8 cellular contexts compared by ENCODE assay signal in the genomic region with DNA sequence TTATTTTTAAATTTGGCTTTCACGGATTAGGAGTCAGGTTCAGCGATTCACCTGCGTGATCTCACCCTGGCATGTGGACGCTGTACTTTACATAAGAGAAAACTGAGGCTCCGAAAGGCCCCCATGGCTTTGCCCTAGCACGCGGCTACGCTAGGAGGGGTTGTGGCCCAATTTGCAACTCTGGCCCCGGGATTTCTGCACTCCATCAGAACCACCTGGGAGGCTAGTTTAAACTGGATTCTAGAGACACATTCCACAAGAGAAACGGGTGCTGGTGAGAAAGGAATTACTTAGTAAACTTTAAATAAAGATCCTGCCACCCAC. TPM values are rescaled to one million over a fixed set of nuclear protein-coding genes. Genes with fewer than 3 reads are reported as not detected.
A peak's percentile ranks its signal among the peaks of the same experiment; 100 is the strongest.
DNase-seq lines count a peak whose midpoint lies in the region; ATAC-seq, FAIRE-seq and TF ChIP-seq lines count a peak whose summit lies in the region.

No MANE protein-coding gene starts in this region.

- no peaks in the 10 kb centered on the region for H3K79me1 ChIP-seq in H1 (ENCODE audit: low read depth, low read length)

- no peaks in the 10 kb centered on the region for H3K9me3 ChIP-seq in CD4-positive, alpha-beta T cell (ENCODE audit: control insufficient read depth, low read length)
- no peaks in the 10 kb centered on the region for H3K9me3 ChIP-seq in NT2/D1 (ENCODE audit: insufficient read depth, low read length)
- no peaks in the 10 kb centered on the region for H3K9me3 ChIP-seq in H1 (ENCODE audit: insufficient read depth in 2 of 2, low read depth in 1 of 2, low read length in 1 of 2)

- no peak overlapping the region for H3K23ac ChIP-seq in H1 (ENCODE audit: insufficient read length)

- peaks cover 29% of the 10 kb centered on the region for H3K23me2 ChIP-seq in H1 (ENCODE audit: low read depth, low read length)

- no peak for DNase-seq in CD4-positive, alpha-beta T cell
- DNase-seq in NT2/D1 (ENCODE audit: low read depth, low spot score) = no peak
- no peak for DNase-seq in H1 (ENCODE audit: low read depth in 1 of 2, low spot score in 2 of 2)
- no peak for DNase-seq in osteocyte (ENCODE audit: extremely low spot score, unreplicated experiment)
- no peak for DNase-seq in dedifferentiated amniotic fluid mesenchymal stem cell (ENCODE audit: extremely low spot score)
- no peak for DNase-seq in omental fat pad (ENCODE audit: low spot score)
- no peak for DNase-seq in NCI-H345 (lab: John Stamatoyannopoulos, UW)
- no peak for DNase-seq in D721Med (ENCODE audit: insufficient read length, low spot score)

- FAIRE-seq in H1 (lab: Jason Lieb, UNC) = no peak
- FAIRE-seq in D721Med (lab: Jason Lieb, UNC) = no peak

- peak overlapping the region; percentile 47 for H2BK120ac ChIP-seq in H1 (replicated peaks; ENCODE audit: low read depth, low read length)

- no peak for ATAC-seq in CD4-positive, alpha-beta T cell (ENCODE audit: poor library complexity)
- ATAC-seq in omental fat pad (ENCODE audit: low FRiP score) = no peak

- peak overlapping the region; percentile 99 for H3K27ac Mint-ChIP-seq in CD4-positive, alpha-beta T cell
- H3K27ac Mint-ChIP-seq in osteocyte (ENCODE audit: unreplicated experiment) = peak overlapping the region; percentile 84

- peaks cover 60% of the 10 kb centered on the region for H3K36me3 Mint-ChIP-seq in CD4-positive, alpha-beta T cell (ENCODE audit: low read depth)
- peaks cover 6% of the 10 kb centered on the region for H3K36me3 Mint-ChIP-seq in osteocyte (ENCODE audit: unreplicated experiment)

- H3K4me1 ChIP-seq in NT2/D1 (ENCODE audit: insufficient read depth, insufficient read length) (peaks cover 20% of the 10 kb centered on the region), H1 (replicated peaks in 1 of 4; ENCODE audit: control insufficient read depth in 3 of 4, insufficient read depth in 4 of 4, low read length in 3 of 4) (peaks cover 16 to 42% (median 17%) of the 10 kb centered on the region in 4 experiments)

- H3K14ac ChIP-seq in H1 (ENCODE audit: insufficient read length) = no peak overlapping the region

- peaks cover 0 to 6% of the 10 kb centered on the region in 2 experiments for H4K20me1 ChIP-seq in H1 (replicated peaks in 1 of 2; ENCODE audit: control insufficient read depth in 1 of 2, insufficient read depth in 2 of 2, low read length in 2 of 2)

- H3K27me3 Mint-ChIP-seq in CD4-positive, alpha-beta T cell = no peaks in the 10 kb centered on the region
- H3K27me3 Mint-ChIP-seq in osteocyte (ENCODE audit: unreplicated experiment) = no peaks in the 10 kb centered on the region

- H3K27ac ChIP-seq in CD4-positive, alpha-beta T cell (ENCODE audit: low read depth, low read length) = peak overlapping the region; percentile 87
- H3K27ac ChIP-seq in H1 (ENCODE audit: low read depth, low read length) = no peak overlapping the region

- H3K79me2 ChIP-seq in H1 (ENCODE audit: control insufficient read depth in 1 of 2, insufficient read depth in 2 of 2, low read length in 2 of 2) = no peaks in the 10 kb centered on the region

- CTCF ChIA-PET in CD4-positive, alpha-beta T cell (lab: Charles Lee) = interaction anchor here (1.3 to 2.7 kb wide), 3 partner anchors 16 to 31 kb away, joined by 6 to 31 read pairs (median 28); no protein-coding TSS in a partner anchor
- CTCF ChIA-PET in H1 (lab: Charles Lee; ENCODE audit: partially characterized antibody) = interaction anchor here (1.6 to 4.0 kb wide), 5 partner anchors 9 to 31 kb away, joined by 5 to 32 read pairs (median 8); no protein-coding TSS in a partner anchor

- no peak for TF ChIP-seq POLR2A in H1 (IDR thresholded peaks at IDR 0.05; ENCODE audit: control extremely low read depth in 1 of 2, low read depth in 2 of 2, low read length in 2 of 2)

- no peaks in the 10 kb centered on the region for H3K9me3 Mint-ChIP-seq in CD4-positive, alpha-beta T cell
- H3K9me3 Mint-ChIP-seq in osteocyte (ENCODE audit: unreplicated experiment) = no peaks in the 10 kb centered on the region

- peak overlapping the region; percentile 60 for H3K18ac ChIP-seq in H1 (ENCODE audit: extremely low read depth, low read length)

- peak overlapping the region; percentile 73 to 96 for H3K4me2 ChIP-seq in H1 (ENCODE audit: insufficient read depth in 1 of 2, low read depth in 2 of 2, low read length in 2 of 2)

- H3K4me3 Mint-ChIP-seq in CD4-positive, alpha-beta T cell = peak overlapping the region; percentile 98
- peak overlapping the region; percentile 67 for H3K4me3 Mint-ChIP-seq in osteocyte (ENCODE audit: unreplicated experiment)

- no peak overlapping the region for H3K56ac ChIP-seq in H1 (replicated peaks; ENCODE audit: insufficient read length, low read depth, low read length)

- H3K27me3 ChIP-seq in CD4-positive, alpha-beta T cell (ENCODE audit: control insufficient read depth, insufficient read depth, low read length) = no peaks in the 10 kb centered on the region
- H3K27me3 ChIP-seq in NT2/D1 (ENCODE audit: insufficient read depth, insufficient read length) (peaks cover 39% of the 10 kb centered on the region), H1 (replicated peaks in 1 of 4; ENCODE audit: control insufficient read depth in 3 of 4, extremely low read depth in 1 of 4, insufficient read depth in 3 of 4, low read length in 3 of 4) (peaks cover 30 to 72% (median 62%) of the 10 kb centered on the region in 4 experiments)

- H3K4me1 Mint-ChIP-seq in CD4-positive, alpha-beta T cell (ENCODE audit: low read depth) = peaks cover 70% of the 10 kb centered on the region
- peaks cover 71% of the 10 kb centered on the region for H3K4me1 Mint-ChIP-seq in osteocyte (ENCODE audit: unreplicated experiment)

- H4K8ac ChIP-seq in H1 (ENCODE audit: extremely low read depth, insufficient read depth, low read length) = peak overlapping the region; percentile 83; the same call in 1 of the 2 replicates

- H4K91ac ChIP-seq in H1 (replicated peaks; ENCODE audit: insufficient read length, low read length) = peak overlapping the region; percentile 70

- no peak for TF ChIP-seq EP300 in H1 (IDR thresholded peaks at IDR 0.05; ENCODE audit: borderline replicate concordance in 1 of 2, low read depth in 2 of 2, low read length in 2 of 2)

- H2BK15ac ChIP-seq in H1 (ENCODE audit: low read length) = peak overlapping the region; percentile 99; the same call in 1 of the 2 replicates

- H2BK5ac ChIP-seq in H1 (ENCODE audit: low read depth, low read length) = no peak overlapping the region

- no peak overlapping the region for H4K5ac ChIP-seq in H1 (ENCODE audit: insufficient read length, low read depth, low read length)

- peak overlapping the region; percentile 89; the same call in 1 of the 2 replicates for H2AK5ac ChIP-seq in H1 (ENCODE audit: low read depth, low read length)

- peak overlapping the region; percentile 87; the same call in 1 of the 2 replicates for H2BK12ac ChIP-seq in H1 (ENCODE audit: low read depth, low read length)

- no peak for TF ChIP-seq CTCF in CD4-positive, alpha-beta T cell (IDR thresholded peaks at IDR 0.05)
- TF ChIP-seq CTCF in H1 (IDR thresholded peaks at IDR 0.05; ENCODE audit: control extremely low read depth in 1 of 3, insufficient read depth in 1 of 3, low read depth in 1 of 3, low read length in 3 of 3) (no peak), osteocyte (IDR thresholded peaks at IDR 0.05) (no peak), omental fat pad (IDR thresholded peaks at IDR 0.05) (no peak), D721Med (IDR thresholded peaks at IDR 0.05; ENCODE audit: insufficient read depth, missing control alignments) (no peak)

- H3K4ac ChIP-seq in H1 (replicated peaks; ENCODE audit: insufficient read length, low read depth, low read length) = no peak overlapping the region

- POLR2A ChIA-PET in CD4-positive, alpha-beta T cell (lab: Charles Lee) = interaction anchor here (0.8 kb wide), 1 partner anchor 16 kb away, joined by 4 read pairs; no protein-coding TSS in a partner anchor
- POLR2A ChIA-PET in H1 (lab: Charles Lee; ENCODE audit: partially characterized antibody) = interaction anchor here (0.6 to 1.0 kb wide), 2 partner anchors 10 to 18 kb away, joined by 3 to 4 read pairs; no protein-coding TSS in a partner anchor

- TF ChIP-seq RAD21 in H1 (IDR thresholded peaks at IDR 0.05 in 1 of 2, conservative IDR thresholded peaks at IDR 0.05 in 1 of 2; ENCODE audit: low read depth in 2 of 2, low read length in 2 of 2) = no peak

- intact Hi-C loops in CD4-positive, alpha-beta T cell (cut with DNase I, micrococcal nuclease) = loop anchor here in 1 of 2 experiments (2.0 kb wide), 1 partner anchor 14 kb away; no protein-coding TSS in a partner anchor

- no peak overlapping the region; the same call in 1 of the 2 replicates for H2AFZ ChIP-seq in H1 (ENCODE audit: low read length)

- H3K9ac ChIP-seq in NT2/D1 (ENCODE audit: insufficient read length, low read depth) (peak overlapping the region; percentile 61), H1 (replicated peaks in 1 of 4; ENCODE audit: extremely low read depth in 1 of 4, low read depth in 3 of 4, low read length in 3 of 4) (no peak overlapping the region)

- H2BK20ac ChIP-seq in H1 (ENCODE audit: low read length) = 0 out of 2 replicates have a peak overlapping the region, but pooled peaks have one; percentile 61

- H3K4me3 ChIP-seq in NT2/D1 (ENCODE audit: insufficient read length, low read depth) (peak overlapping the region; percentile 18), H1 (ENCODE audit: extremely low read depth in 1 of 4, insufficient read depth in 2 of 4, low read depth in 3 of 4, low read length in 4 of 4) (peak overlapping the region; percentile 15 to 66 (median 31); a peak in 6 of 8 replicates)

- WGBS in H1 (ENCODE audit: extremely low coverage in 1 of 2, insufficient coverage in 1 of 2, insufficient read length in 1 of 2, insufficient replicate concordance in 2 of 2, low coverage in 1 of 2, low lambda C conversion rate in 2 of 2, missing lambda C conversion rate in 1 of 2), 2 experiments = 8% methylated on average over 10 of the region's 10 CpGs; no CpG with 5 or more reads in 1 of the 2 experiments

- peaks cover 9% of the 10 kb centered on the region for H3K36me3 ChIP-seq in NT2/D1 (ENCODE audit: insufficient read depth, insufficient read length, low read length)
- no peaks in the 10 kb centered on the region for H3K36me3 ChIP-seq in H1 (ENCODE audit: control insufficient read depth in 2 of 4, insufficient read depth in 4 of 4, low read length in 3 of 4)

RNA-seq across cellular contexts. Expression of a gene that starts 6.2 kb away (rescaled TPM):
- total RNA-seq in CD4-positive, alpha-beta T cell = 10 to 100 TPM; 90.9 to 97.1 TPM
- 1.7 and 2.4 TPM in 2 replicates for total RNA-seq in H1 (2021; fragmentation: NEBNext Ultra II Directional; extraction: Animal tissue kit (Norgen Biotek cat#: 25700))
- polyA plus RNA-seq in H1 (2011; rRNA removed) = 0.88 and 3.0 TPM in 2 replicates
- 1.5 TPM for polyA plus RNA-seq in H1 (2011; cell fraction: cytosol; rRNA removed)
- 2.2 TPM for polyA plus RNA-seq in H1 (2011; cell fraction: nucleus; rRNA removed)
- 1.7 to 3.7 TPM (median 2.5 TPM) in 4 replicates for polyA plus RNA-seq in H1 (2012, experiment 1 of 2)
- polyA plus RNA-seq in H1 (2012, experiment 2 of 2) = 2.0 TPM
- polyA plus RNA-seq in H1 (2013, experiment 1 of 2) = 2.5 TPM
- polyA plus RNA-seq in H1 (2013, experiment 2 of 2) = 3.0 TPM
- 0.24 and 0.28 TPM in 2 replicates for polyA minus RNA-seq in H1 (2011; rRNA and poly(A)+ RNA removed)
- 2.6 TPM for polyA minus RNA-seq in H1 (2011; cell fraction: cytosol; rRNA and poly(A)+ RNA removed)
- 1.2 TPM for polyA minus RNA-seq in H1 (2011; cell fraction: nucleus; rRNA and poly(A)+ RNA removed)
- 12.7 and 15.3 TPM in 2 replicates for total RNA-seq in osteocyte
- 100 to 1,000 TPM in 1 of 4 donors, 10 to 100 TPM in 3; 12.2 to 113 (median 46.2) TPM for total RNA-seq in omental fat pad

RNA-seq across cellular contexts. Expression of a gene that starts 23.0 kb away (rescaled TPM):
- total RNA-seq in CD4-positive, alpha-beta T cell = not detected
- 17.4 and 19.2 TPM in 2 replicates for total RNA-seq in H1 (2021; fragmentation: NEBNext Ultra II Directional; extraction: Animal tissue kit (Norgen Biotek cat#: 25700))
- 35.7 and 53.4 TPM in 2 replicates for polyA plus RNA-seq in H1 (2011; rRNA removed)
- 29.6 TPM for polyA plus RNA-seq in H1 (2011; cell fraction: cytosol; rRNA removed)
- 73.8 TPM for polyA plus RNA-seq in H1 (2011; cell fraction: nucleus; rRNA removed)
- polyA plus RNA-seq in H1 (2012, experiment 1 of 2) = 10.4 to 27.8 TPM (median 20.4 TPM) in 4 replicates
- polyA plus RNA-seq in H1 (2012, experiment 2 of 2) = 14.5 TPM
- polyA plus RNA-seq in H1 (2013, experiment 1 of 2) = 15.0 TPM
- polyA plus RNA-seq in H1 (2013, experiment 2 of 2) = 13.7 TPM
- 20.2 and 26.7 TPM in 2 replicates for polyA minus RNA-seq in H1 (2011; rRNA and poly(A)+ RNA removed)
- polyA minus RNA-seq in H1 (2011; cell fraction: cytosol; rRNA and poly(A)+ RNA removed) = 23.1 TPM
- polyA minus RNA-seq in H1 (2011; cell fraction: nucleus; rRNA and poly(A)+ RNA removed) = 37.0 TPM
- not detected in 2 replicates for total RNA-seq in osteocyte
- under 1 TPM in 1 of 4 donors, not detected in 3; 0.46 TPM for total RNA-seq in omental fat pad

RNA-seq across cellular contexts. Expression of a gene that starts 54.2 kb away (rescaled TPM):
- not detected for total RNA-seq in CD4-positive, alpha-beta T cell
- 81.4 and 83.0 TPM in 2 replicates for total RNA-seq in H1 (2021; fragmentation: NEBNext Ultra II Directional; extraction: Animal tissue kit (Norgen Biotek cat#: 25700))
- polyA plus RNA-seq in H1 (2011; rRNA removed) = 32.5 and 84.3 TPM in 2 replicates
- polyA plus RNA-seq in H1 (2011; cell fraction: cytosol; rRNA removed) = 29.6 TPM
- polyA plus RNA-seq in H1 (2011; cell fraction: nucleus; rRNA removed) = 172 TPM
- 73.9 to 108 TPM (median 100 TPM) in 4 replicates for polyA plus RNA-seq in H1 (2012, experiment 1 of 2)
- polyA plus RNA-seq in H1 (2012, experiment 2 of 2) = 60.5 TPM
- 107 TPM for polyA plus RNA-seq in H1 (2013, experiment 1 of 2)
- 98.4 TPM for polyA plus RNA-seq in H1 (2013, experiment 2 of 2)
- polyA minus RNA-seq in H1 (2011; rRNA and poly(A)+ RNA removed) = 12.6 and 16.0 TPM in 2 replicates
- 45.1 TPM for polyA minus RNA-seq in H1 (2011; cell fraction: cytosol; rRNA and poly(A)+ RNA removed)
- 38.0 TPM for polyA minus RNA-seq in H1 (2011; cell fraction: nucleus; rRNA and poly(A)+ RNA removed)
- total RNA-seq in osteocyte (8.8 and 9.9 TPM in 2 replicates), omental fat pad (10 to 100 TPM; 37.0 to 55.0 (median 43.0) TPM)

RNA-seq across cellular contexts. Expression of a gene that starts 55.8 kb away (rescaled TPM):
- not detected for total RNA-seq in CD4-positive, alpha-beta T cell
- not detected in 2 replicates for total RNA-seq in H1 (2021; fragmentation: NEBNext Ultra II Directional; extraction: Animal tissue kit (Norgen Biotek cat#: 25700))
- not detected in 2 replicates for polyA plus RNA-seq in H1 (2011; rRNA removed)
- not detected for polyA plus RNA-seq in H1 (2011; cell fraction: cytosol; rRNA removed)
- not detected for polyA plus RNA-seq in H1 (2011; cell fraction: nucleus; rRNA removed)
- not detected in 4 replicates for polyA plus RNA-seq in H1 (2012, experiment 1 of 2)
- not detected for polyA plus RNA-seq in H1 (2012, experiment 2 of 2)
- polyA plus RNA-seq in H1 (2013, experiment 1 of 2) = not detected
- not detected for polyA plus RNA-seq in H1 (2013, experiment 2 of 2)
- polyA minus RNA-seq in H1 (2011; rRNA and poly(A)+ RNA removed) = not detected in 2 replicates
- not detected for polyA minus RNA-seq in H1 (2011; cell fraction: cytosol; rRNA and poly(A)+ RNA removed)
- polyA minus RNA-seq in H1 (2011; cell fraction: nucleus; rRNA and poly(A)+ RNA removed) = not detected
- not detected in 2 replicates for total RNA-seq in osteocyte
- not detected for total RNA-seq in omental fat pad

Comparison
In these comparisons a context has a peak if more than half of its experiments do, and no peak if none do; other contexts are left out.
1. RNA of a gene that starts 23.0 kb away (total RNA-seq): 17.4 to 19.2 TPM in H1; not detected in CD4-positive, alpha-beta T cell, not detected in osteocyte and 0.46 TPM in omental fat pad; every median in the first group is over 10 times any median in the second.